ENCODE assay signal across 28 cellular contexts in the genomic region with DNA sequence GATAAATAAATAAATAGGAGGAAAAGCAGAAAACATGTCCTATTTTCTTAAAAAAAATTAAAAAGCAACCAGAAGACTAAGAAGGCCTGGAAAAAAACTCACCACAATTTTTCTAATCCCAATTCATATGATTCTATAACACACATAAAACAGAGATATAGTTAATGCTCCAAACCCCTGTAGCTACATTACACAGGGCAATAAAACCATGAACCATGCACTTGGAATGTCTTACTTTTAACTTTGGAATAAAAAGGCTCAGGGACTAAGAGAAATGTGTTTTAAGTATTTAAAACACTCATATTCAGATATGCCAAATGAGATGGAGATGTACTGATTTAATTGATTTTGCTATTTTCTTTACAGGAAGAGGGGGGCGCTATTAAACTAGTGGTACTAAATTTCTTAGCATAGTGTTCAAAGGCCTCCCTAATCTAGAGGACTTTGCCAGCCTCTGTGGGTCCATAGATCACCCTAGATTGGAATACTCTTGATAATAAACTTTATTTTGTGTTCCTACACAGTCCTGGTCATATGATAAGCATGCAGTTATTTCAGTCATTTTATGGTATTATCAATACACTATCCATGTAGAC. TPM values are rescaled to one million over a fixed set of nuclear protein-coding genes. Genes with fewer than 3 reads are reported as not detected.
DNase-seq lines count a peak whose midpoint lies in the region; ATAC-seq and TF ChIP-seq lines count a peak whose summit lies in the region.
"Had no signal": no experiment of that assay in that cellular context is flagged by ENCODE, and none has a peak within 500 bp of the region (broad histone marks: within the 10 kb centered on the region; RNA-seq: fewer than 3 reads in every experiment).

No MANE protein-coding gene starts in this region.

- H3K4me1 ChIP-seq in DOHH2 (ENCODE audit: control insufficient read depth, low read length): peaks cover 10% of the 10 kb centered on the region
- H3K4me1 ChIP-seq in HCT116 (ENCODE audit: control insufficient read depth in 1 of 2, insufficient read depth in 2 of 2, low read length in 2 of 2): no peaks in the 10 kb centered on the region
- peaks cover 0 to 10% (median 0%) of the 10 kb centered on the region in 9 donors for H3K4me1 ChIP-seq in heart right ventricle
- H3K4me1 ChIP-seq: Peyer's patch, thyroid gland had no signal

- POLR2A ChIA-PET in HCT116 (lab: Charles Lee): no interaction called here

- H3K27me3 Mint-ChIP-seq in osteocyte (ENCODE audit: unreplicated experiment): no peaks in the 10 kb centered on the region
- H3K27me3 Mint-ChIP-seq: CD4-positive, alpha-beta memory T cell; stimulated activated naive CD8-positive, alpha-beta T cell treated with anti-CD3 and anti-CD28 coated beads, Interleukin-15, Interleukin-2, amounts not matched to agents 100 ng/mL and 50 ng/mL, for 24 hours had no signal

- no peak overlapping the region for H3K4me3 ChIP-seq in DOHH2 (ENCODE audit: low read length)
- H3K4me3 ChIP-seq in HCT116 (replicated peaks in 1 of 2; ENCODE audit: low read depth in 1 of 2, low read length in 2 of 2): no peak overlapping the region
- no peak overlapping the region for H3K4me3 ChIP-seq in SU-DHL-6 (ENCODE audit: insufficient read depth, low read length, poor library complexity, severe bottlenecking)
- no peak overlapping the region for H3K4me3 ChIP-seq in heart right ventricle
- H3K4me3 ChIP-seq: Peyer's patch, thyroid gland had no signal

- peaks cover 14% of the 10 kb centered on the region for H3K4me1 Mint-ChIP-seq in osteocyte (ENCODE audit: unreplicated experiment)

- H3K4me2 ChIP-seq in DOHH2 (ENCODE audit: low read length) (no peak overlapping the region), HCT116 (ENCODE audit: low read length) (no peak overlapping the region), SU-DHL-6 (ENCODE audit: low read depth, low read length, poor library complexity, severe bottlenecking) (no peak overlapping the region)
- H3K4me2 ChIP-seq: KMS-11 had no signal

- ATAC-seq in HCT116 (no peak), heart right ventricle (no peak)

- BruUV-seq in HCT116 (replicated peaks; lab: Mats Ljungman, UMichigan): no TSS peak

- H3K36me3 Mint-ChIP-seq in osteocyte (ENCODE audit: unreplicated experiment): no peaks in the 10 kb centered on the region
- H3K36me3 Mint-ChIP-seq: CD4-positive, alpha-beta memory T cell had no signal

- peak overlapping the region; percentile 92 for H3K27ac Mint-ChIP-seq in osteocyte (ENCODE audit: unreplicated experiment)
- H3K27ac Mint-ChIP-seq: stimulated activated naive CD8-positive, alpha-beta T cell treated with anti-CD3 and anti-CD28 coated beads, Interleukin-15, Interleukin-2, amounts not matched to agents 100 ng/mL and 50 ng/mL, for 24 hours had no signal

- H3K27ac ChIP-seq in DOHH2 (ENCODE audit: low read depth, low read length): no peak overlapping the region
- H3K27ac ChIP-seq in HCT116 (ENCODE audit: low read depth, low read length): no peak overlapping the region
- H3K27ac ChIP-seq in SU-DHL-6 (ENCODE audit: low read depth, low read length): no peak overlapping the region
- H3K27ac ChIP-seq in heart right ventricle: no peak overlapping the region
- H3K27ac ChIP-seq: brain microvascular endothelial cell, KMS-11, Peyer's patch, thyroid gland had no signal

- no peak overlapping the region for H3K4me3 Mint-ChIP-seq in osteocyte (ENCODE audit: unreplicated experiment)
- H3K4me3 Mint-ChIP-seq: CD4-positive, alpha-beta memory T cell; stimulated activated naive CD8-positive, alpha-beta T cell treated with anti-CD3 and anti-CD28 coated beads, Interleukin-15, Interleukin-2, amounts not matched to agents 100 ng/mL and 50 ng/mL, for 24 hours had no signal

- H2AFZ ChIP-seq in HCT116 (ENCODE audit: low read depth, low read length, poor library complexity, severe bottlenecking) (no peak overlapping the region), SU-DHL-6 (ENCODE audit: low read depth, low read length, severe bottlenecking) (no peak overlapping the region)

- peak; percentile 55 for TF ChIP-seq RAD21 in HCT116 (IDR thresholded peaks at IDR 0.05; ENCODE audit: low read depth)

- TF ChIP-seq POLR2A in HCT116 (IDR thresholded peaks at IDR 0.05; ENCODE audit: borderline replicate concordance, extremely low read depth, insufficient read depth, insufficient read length): no peak

- no peaks in the 10 kb centered on the region for H3K9me3 ChIP-seq in DOHH2 (ENCODE audit: control insufficient read depth, insufficient read depth, low read length)
- no peaks in the 10 kb centered on the region for H3K9me3 ChIP-seq in HCT116 (ENCODE audit: control insufficient read depth in 1 of 2, insufficient read depth in 1 of 2, low read depth in 1 of 2, low read length in 2 of 2)
- H3K9me3 ChIP-seq in SU-DHL-6 (ENCODE audit: insufficient read depth, low read length): no peaks in the 10 kb centered on the region
- H3K9me3 ChIP-seq in heart right ventricle: no peaks in the 10 kb centered on the region
- H3K9me3 ChIP-seq: Peyer's patch, thyroid gland had no signal

- H3F3A ChIP-seq in DOHH2 (ENCODE audit: control insufficient read depth, insufficient read depth) (no peaks in the 10 kb centered on the region), SU-DHL-6 (ENCODE audit: insufficient read depth) (no peaks in the 10 kb centered on the region)

- TF ChIP-seq CTCF in DOHH2 (IDR thresholded peaks at IDR 0.05; ENCODE audit: low read depth, low read length, poor library complexity, severe bottlenecking) (peak; percentile 36), HCT116 (IDR thresholded peaks at IDR 0.05 in 2 of 3, conservative IDR thresholded peaks at IDR 0.05 in 1 of 3; ENCODE audit: borderline replicate concordance in 1 of 3, insufficient read depth in 1 of 3, low read depth in 2 of 3, low read length in 2 of 3) (peak in 2 of 3 experiments; percentile 11 to 35; a peak in 1 of 6 replicates), SU-DHL-6 (IDR thresholded peaks at IDR 0.05; ENCODE audit: insufficient read depth, low read length, poor library complexity, severe bottlenecking) (peak; percentile 20), osteocyte (IDR thresholded peaks at IDR 0.05) (no peak), heart right ventricle (IDR thresholded peaks at IDR 0.05) (peak in 1 of 9 donors; percentile 5)

- no peaks in the 10 kb centered on the region for H3K27me3 ChIP-seq in DOHH2 (ENCODE audit: control insufficient read depth, low read length)
- no peaks in the 10 kb centered on the region for H3K27me3 ChIP-seq in HCT116 (ENCODE audit: insufficient read depth, low read length)
- H3K27me3 ChIP-seq in SU-DHL-6 (ENCODE audit: low read length): no peaks in the 10 kb centered on the region
- H3K27me3 ChIP-seq in heart right ventricle: no peaks in the 10 kb centered on the region
- H3K27me3 ChIP-seq: brain microvascular endothelial cell, Peyer's patch, thyroid gland had no signal

- H4K20me1 ChIP-seq in DOHH2 (ENCODE audit: control insufficient read depth, insufficient read depth, low read depth, low read length): no peaks in the 10 kb centered on the region
- H4K20me1 ChIP-seq in HCT116 (ENCODE audit: insufficient read depth): no peaks in the 10 kb centered on the region
- no peaks in the 10 kb centered on the region for H4K20me1 ChIP-seq in SU-DHL-6 (ENCODE audit: low read depth, low read length)

- 83 to 88% methylated on average over 1 of the region's 1 CpG for WGBS in heart right ventricle, 2 donors

- no peaks in the 10 kb centered on the region for H3K9me2 ChIP-seq in DOHH2 (replicated peaks; ENCODE audit: control insufficient read depth, low read length)
- H3K9me2 ChIP-seq in HCT116 (ENCODE audit: insufficient read depth): no peaks in the 10 kb centered on the region
- no peaks in the 10 kb centered on the region for H3K9me2 ChIP-seq in SU-DHL-6 (replicated peaks; ENCODE audit: insufficient read depth, low read length)

- intact Hi-C loops in HCT116 (cut with micrococcal nuclease): no loop called here
- intact Hi-C loops in heart right ventricle (cut with DNase I): loop anchor here in 6 of 10 donors (5.0 to 10.0 kb wide), 8 partner anchors 73 to 546 kb away; no protein-coding TSS in a partner anchor

- CTCF ChIA-PET in HCT116 (lab: Charles Lee): no interaction called here

- H3K36me3 ChIP-seq in DOHH2 (ENCODE audit: control insufficient read depth, low read length) (no peaks in the 10 kb centered on the region), HCT116 (ENCODE audit: control insufficient read depth in 1 of 2, insufficient read depth in 2 of 2, low read length in 2 of 2) (no peaks in the 10 kb centered on the region), SU-DHL-6 (ENCODE audit: low read length) (no peaks in the 10 kb centered on the region), heart right ventricle (no peaks in the 10 kb centered on the region)
- H3K36me3 ChIP-seq: brain microvascular endothelial cell, Peyer's patch, thyroid gland had no signal

- RAD21 ChIA-PET in HCT116 (lab: Charles Lee; ENCODE audit: low non-redundant PET in 1 of 2, low total read pairs in 2 of 2, uncharacterized antibody in 2 of 2, unreplicated experiment in 2 of 2): no interaction called here

- H3K9ac ChIP-seq in HCT116 (ENCODE audit: low read length): no peak overlapping the region
- H3K9ac ChIP-seq in SU-DHL-6 (ENCODE audit: low read length): no peak overlapping the region
- H3K9ac ChIP-seq: KMS-11 had no signal

- H3K79me2 ChIP-seq in DOHH2 (ENCODE audit: control insufficient read depth, low read length): no peaks in the 10 kb centered on the region
- H3K79me2 ChIP-seq in HCT116 (ENCODE audit: insufficient read depth, low read length): no peaks in the 10 kb centered on the region
- H3K79me2 ChIP-seq in SU-DHL-6 (ENCODE audit: insufficient read depth, low read length): no peaks in the 10 kb centered on the region

- DNase-seq in HCT116 (ENCODE audit: low read depth, low spot score) (no peak), osteocyte (ENCODE audit: extremely low spot score, unreplicated experiment) (no peak), NCI-H1694 (lab: John Stamatoyannopoulos, UW) (no peak), NCI-H2171 treated with DMSO at 0.1 percent for 48 hours (lab: John Stamatoyannopoulos, UW) (no peak), heart right ventricle (no peak)
- DNase-seq: activated CD4-positive, alpha-beta T cell treated with anti-CD3 and anti-CD28 coated beads for 1 hour; activated T-cell treated with anti-CD3 and anti-CD28 coated beads, Interleukin-2, amount 50 U/mL, for 1 hour; brain microvascular endothelial cell; CD4-positive, alpha-beta memory T cell; effector CD8-positive, alpha-beta T cell; head of caudate nucleus; NCI-H1048; NCI-H1930; NCI-H2227 treated with DMSO at 0.1 percent for 48 hours; NCI-H82; nucleus accumbens; retina; SIG-M5; stimulated activated CD4-positive, alpha-beta T cell treated with anti-CD3 and anti-CD28 coated beads, Interleukin-4, amount 100 ng/mL, for 4 hours; thyroid gland had no signal

- H3K9me3 Mint-ChIP-seq in osteocyte (ENCODE audit: unreplicated experiment): no peaks in the 10 kb centered on the region
- H3K9me3 Mint-ChIP-seq: CD4-positive, alpha-beta memory T cell; stimulated activated naive CD8-positive, alpha-beta T cell treated with anti-CD3 and anti-CD28 coated beads, Interleukin-15, Interleukin-2, amounts not matched to agents 100 ng/mL and 50 ng/mL, for 24 hours had no signal

RNA-seq across cellular contexts. Expression of a gene that starts 30.3 kb away (rescaled TPM):
- total RNA-seq in HCT116 (2021; ENCODE audit: unreplicated experiment) (0.07 TPM), osteocyte (not detected in 2 replicates), heart right ventricle (not detected)
- not detected in 2 replicates for polyA plus RNA-seq in HCT116 (2012)
- under 1 TPM in 1 of 2 donors, not detected in 1; 0.01 TPM for polyA plus RNA-seq in heart right ventricle
- total RNA-seq: epithelial cell of proximal tubule, G401, HT1080, Peyer's patch, thyroid gland had no signal
- polyA plus RNA-seq: CD4-positive, alpha-beta memory T cell had no signal
